18 cellular contexts compared by ENCODE assay signal in the genomic region with DNA sequence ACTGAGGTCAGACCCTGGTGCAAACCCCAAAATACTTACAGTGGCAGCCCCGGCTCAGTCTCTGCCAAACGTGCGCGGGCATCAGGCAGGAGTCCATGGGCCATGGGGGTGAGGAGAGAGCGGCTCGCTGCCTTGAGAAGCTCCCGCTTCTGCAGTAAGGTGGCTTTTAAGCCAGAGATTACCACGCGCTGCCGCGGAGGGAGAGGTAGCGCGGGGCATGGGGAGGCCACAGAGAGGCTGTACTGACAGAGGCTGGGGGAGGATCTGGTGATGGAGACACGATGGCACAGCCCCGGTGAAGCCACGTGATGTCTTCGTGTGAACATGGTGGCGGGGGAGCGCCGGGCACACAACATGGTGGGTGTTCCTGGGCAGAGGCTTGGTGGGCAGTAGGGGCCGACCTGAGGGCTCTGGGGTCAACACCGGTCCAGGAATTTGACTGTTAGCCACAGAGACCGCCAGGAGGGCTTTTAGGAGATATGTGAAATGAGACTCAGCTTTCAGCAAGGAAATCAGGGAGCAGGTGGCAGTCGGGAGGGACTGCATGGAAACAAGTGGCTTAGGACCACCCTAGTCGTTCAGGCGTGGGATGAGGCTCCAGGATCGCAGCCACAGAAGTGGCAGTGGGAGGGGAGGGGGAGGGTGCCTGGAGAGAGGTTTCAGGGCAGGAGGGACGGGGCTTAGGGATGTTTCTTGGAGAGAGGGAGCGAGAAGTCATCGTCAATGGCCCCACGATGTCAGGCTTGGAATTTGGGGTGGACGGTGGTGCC. TPM values are rescaled to one million over a fixed set of nuclear protein-coding genes. Genes with fewer than 3 reads are reported as not detected.
A peak's percentile ranks its signal among the peaks of the same experiment; 100 is the strongest.
DNase-seq lines count a peak whose midpoint lies in the region; ATAC-seq, FAIRE-seq and TF ChIP-seq lines count a peak whose summit lies in the region.
"Had no signal": no experiment of that assay in that cellular context is flagged by ENCODE, and none has a peak within 500 bp of the region (broad histone marks: within the 10 kb centered on the region; RNA-seq: fewer than 3 reads in every experiment).

No MANE protein-coding gene starts in this region.

- no peak overlapping the region for H3K4me3 Mint-ChIP-seq in stimulated activated naive B cell treated with anti-CD40 and anti-IgM and Interleukin-4, amounts not matched to agents 10 μg/mL and 1 μg/mL and 100 μg/mL, for 72 hours
- H3K4me3 Mint-ChIP-seq in activated naive CD8-positive, alpha-beta T cell treated with anti-CD3 and anti-CD28 coated beads for 36 hours = no peak overlapping the region
- H3K4me3 Mint-ChIP-seq: CD14-positive monocyte; CD4-positive, alpha-beta memory T cell; H9 had no signal

- no peak overlapping the region for H3K14ac ChIP-seq in H1 (ENCODE audit: insufficient read length)

- H3K27ac ChIP-seq in H1 (ENCODE audit: low read depth, low read length) (no peak overlapping the region), mucosa of rectum (ENCODE audit: low read depth in 2 of 2, low read length in 2 of 2) (peak overlapping the region; percentile 87 to 94)
- H3K27ac ChIP-seq: 22Rv1, A549, BLaER1 had no signal

- H3K27me3 ChIP-seq in H1 (replicated peaks in 1 of 4; ENCODE audit: control insufficient read depth in 3 of 4, extremely low read depth in 1 of 4, insufficient read depth in 3 of 4, low read length in 3 of 4) (no peaks in the 10 kb centered on the region), mucosa of rectum (ENCODE audit: control insufficient read depth in 2 of 2, insufficient read depth in 2 of 2, low read length in 2 of 2) (no peaks in the 10 kb centered on the region)

- WGBS in H1 (ENCODE audit: extremely low coverage in 1 of 2, insufficient coverage in 1 of 2, insufficient read length in 1 of 2, insufficient replicate concordance in 2 of 2, low coverage in 1 of 2, low lambda C conversion rate in 2 of 2, missing lambda C conversion rate in 1 of 2), 2 experiments = 88% methylated on average over 32 of the region's 32 CpGs; no CpG with 5 or more reads in 1 of the 2 experiments

- no peak overlapping the region for H3K9ac ChIP-seq in H1 (replicated peaks in 1 of 4; ENCODE audit: extremely low read depth in 1 of 4, low read depth in 3 of 4, low read length in 3 of 4)
- H3K9ac ChIP-seq in mucosa of rectum (ENCODE audit: low read depth in 1 of 2, low read length in 2 of 2) = no peak overlapping the region
- H3K9ac ChIP-seq: BLaER1 had no signal

- no peak overlapping the region for H3K4me3 ChIP-seq in H1 (ENCODE audit: extremely low read depth in 1 of 4, insufficient read depth in 2 of 4, low read depth in 3 of 4, low read length in 4 of 4)
- no peak overlapping the region for H3K4me3 ChIP-seq in mucosa of rectum (ENCODE audit: low read length in 2 of 2)
- H3K4me3 ChIP-seq: A549, BLaER1 had no signal

- peaks cover 4 to 7% of the 10 kb centered on the region in 2 donors for H3K9me3 Mint-ChIP-seq in stimulated activated naive B cell treated with anti-CD40 and anti-IgM and Interleukin-4, amounts not matched to agents 10 μg/mL and 1 μg/mL and 100 μg/mL, for 72 hours
- H3K9me3 Mint-ChIP-seq in activated naive CD8-positive, alpha-beta T cell treated with anti-CD3 and anti-CD28 coated beads for 36 hours = no peaks in the 10 kb centered on the region
- H3K9me3 Mint-ChIP-seq: CD4-positive, alpha-beta memory T cell had no signal

- no peak overlapping the region for H3K4ac ChIP-seq in H1 (replicated peaks; ENCODE audit: insufficient read length, low read depth, low read length)

- no peak overlapping the region for H2BK5ac ChIP-seq in H1 (ENCODE audit: low read depth, low read length)

- no peak overlapping the region for H3K23ac ChIP-seq in H1 (ENCODE audit: insufficient read length)

- no peak overlapping the region for H2AK5ac ChIP-seq in H1 (ENCODE audit: low read depth, low read length)

- no peak for TF ChIP-seq EP300 in H1 (IDR thresholded peaks at IDR 0.05; ENCODE audit: borderline replicate concordance in 1 of 2, low read depth in 2 of 2, low read length in 2 of 2)

- ATAC-seq in stimulated activated naive B cell treated with anti-CD40 and anti-IgM and Interleukin-4, amounts not matched to agents 10 μg/mL and 1 μg/mL and 100 μg/mL, for 72 hours (replicated peaks) = no peak
- no peak for ATAC-seq in GM21717 (IDR thresholded peaks at IDR 0.05; ENCODE audit: unreplicated experiment)
- ATAC-seq: HepG2 had no signal

- H4K20me1 ChIP-seq in H1 (replicated peaks in 1 of 2; ENCODE audit: control insufficient read depth in 1 of 2, insufficient read depth in 2 of 2, low read length in 2 of 2) = peaks cover 0 to 6% of the 10 kb centered on the region in 2 experiments

- TF ChIP-seq POLR2A in H1 (IDR thresholded peaks at IDR 0.05; ENCODE audit: control extremely low read depth in 1 of 2, low read depth in 2 of 2, low read length in 2 of 2) = no peak

- no peak overlapping the region for H4K5ac ChIP-seq in H1 (ENCODE audit: insufficient read length, low read depth, low read length)

- no peaks in the 10 kb centered on the region for H3K4me1 Mint-ChIP-seq in stimulated activated naive B cell treated with anti-CD40 and anti-IgM and Interleukin-4, amounts not matched to agents 10 μg/mL and 1 μg/mL and 100 μg/mL, for 72 hours
- H3K4me1 Mint-ChIP-seq in activated naive CD8-positive, alpha-beta T cell treated with anti-CD3 and anti-CD28 coated beads for 36 hours = peaks cover 4% of the 10 kb centered on the region
- H3K4me1 Mint-ChIP-seq: CD14-positive monocyte; CD4-positive, alpha-beta memory T cell had no signal

- no peak overlapping the region for H3K56ac ChIP-seq in H1 (replicated peaks; ENCODE audit: insufficient read length, low read depth, low read length)

- POLR2A ChIA-PET in H1 (lab: Charles Lee; ENCODE audit: partially characterized antibody) = interaction anchor here (0.8 to 1.7 kb wide), 2 partner anchors 8 to 10 kb away, joined by 3 to 4 read pairs; no protein-coding TSS in a partner anchor

- 0 out of 2 replicates have a peak overlapping the region, but pooled peaks have one; percentile 17 for H2BK12ac ChIP-seq in H1 (ENCODE audit: low read depth, low read length)

- peaks cover 0 to 5% of the 10 kb centered on the region in 2 donors for H3K27me3 Mint-ChIP-seq in stimulated activated naive B cell treated with anti-CD40 and anti-IgM and Interleukin-4, amounts not matched to agents 10 μg/mL and 1 μg/mL and 100 μg/mL, for 72 hours
- no peaks in the 10 kb centered on the region for H3K27me3 Mint-ChIP-seq in activated naive CD8-positive, alpha-beta T cell treated with anti-CD3 and anti-CD28 coated beads for 36 hours
- H3K27me3 Mint-ChIP-seq: CD4-positive, alpha-beta memory T cell had no signal

- no peak overlapping the region for H2AFZ ChIP-seq in H1 (ENCODE audit: low read length)

- H2BK15ac ChIP-seq in H1 (ENCODE audit: low read length) = no peak overlapping the region

- TF ChIP-seq CTCF in H1 (IDR thresholded peaks at IDR 0.05; ENCODE audit: control extremely low read depth in 1 of 3, insufficient read depth in 1 of 3, low read depth in 1 of 3, low read length in 3 of 3) = no peak

- peak; percentile 26 for DNase-seq in NCI-H2171 treated with DMSO at 0.1 percent for 48 hours (lab: John Stamatoyannopoulos, UW)
- no peak for DNase-seq in NCI-H2171 (lab: John Stamatoyannopoulos, UW)
- no peak for DNase-seq in H1 (ENCODE audit: low read depth in 1 of 2, low spot score in 2 of 2)
- DNase-seq in stimulated activated naive B cell treated with anti-CD40 and anti-IgM and Interleukin-4, amounts not matched to agents 10 μg/mL and 1 μg/mL and 100 μg/mL, for 72 hours = no peak
- DNase-seq in activated naive CD8-positive, alpha-beta T cell treated with anti-CD3 and anti-CD28 coated beads for 36 hours = no peak
- DNase-seq: CD4-positive, alpha-beta memory T cell; DMS153; DMS79; GF-D8; GOT3; H9 had no signal

- no peaks in the 10 kb centered on the region for H3K23me2 ChIP-seq in H1 (ENCODE audit: low read depth, low read length)

- H3K18ac ChIP-seq in H1 (ENCODE audit: extremely low read depth, low read length) = no peak overlapping the region

- H3K36me3 Mint-ChIP-seq in stimulated activated naive B cell treated with anti-CD40 and anti-IgM and Interleukin-4, amounts not matched to agents 10 μg/mL and 1 μg/mL and 100 μg/mL, for 72 hours = peaks cover 9 to 10% of the 10 kb centered on the region in 2 donors
- peaks cover 5% of the 10 kb centered on the region for H3K36me3 Mint-ChIP-seq in activated naive CD8-positive, alpha-beta T cell treated with anti-CD3 and anti-CD28 coated beads for 36 hours
- H3K36me3 Mint-ChIP-seq: CD14-positive monocyte had no signal

- H4K8ac ChIP-seq in H1 (ENCODE audit: extremely low read depth, insufficient read depth, low read length) = no peak overlapping the region

- H3K4me1 ChIP-seq in H1 (replicated peaks in 1 of 4; ENCODE audit: control insufficient read depth in 3 of 4, insufficient read depth in 4 of 4, low read length in 3 of 4) (peaks cover 0 to 2% (median under 1%) of the 10 kb centered on the region in 4 experiments; a peak in 4 of 7 replicates), mucosa of rectum (ENCODE audit: control insufficient read depth in 2 of 2, insufficient read depth in 2 of 2, low read length in 2 of 2) (peaks cover 34 to 72% of the 10 kb centered on the region in 2 donors)
- H3K4me1 ChIP-seq: A549 had no signal

- H3K79me1 ChIP-seq in H1 (ENCODE audit: low read depth, low read length) = peaks cover 4% of the 10 kb centered on the region; the same call in 1 of the 2 replicates

- FAIRE-seq in H1 (lab: Jason Lieb, UNC) = no peak
- FAIRE-seq: A549, HepG2 had no signal

- CTCF ChIA-PET in H1 (lab: Charles Lee; ENCODE audit: partially characterized antibody) = interaction anchor here (0.6 to 4.4 kb wide), 6 partner anchors 9 to 41 kb away, joined by 3 to 21 read pairs (median 4); a partner anchor contains a TSS

- no peaks in the 10 kb centered on the region for H3K36me3 ChIP-seq in H1 (ENCODE audit: control insufficient read depth in 2 of 4, insufficient read depth in 4 of 4, low read length in 3 of 4)
- no peaks in the 10 kb centered on the region for H3K36me3 ChIP-seq in mucosa of rectum (ENCODE audit: control insufficient read depth in 2 of 2, insufficient read depth in 2 of 2, low read length in 2 of 2)
- H3K36me3 ChIP-seq: BLaER1 had no signal

- no peak overlapping the region for H2BK120ac ChIP-seq in H1 (replicated peaks; ENCODE audit: low read depth, low read length)

- H3K4me2 ChIP-seq in H1 (ENCODE audit: insufficient read depth in 1 of 2, low read depth in 2 of 2, low read length in 2 of 2) = no peak overlapping the region
- H3K4me2 ChIP-seq: BLaER1 had no signal

- no peak overlapping the region for H2BK20ac ChIP-seq in H1 (ENCODE audit: low read length)

- peak overlapping the region; percentile 62 for H3K27ac Mint-ChIP-seq in stimulated activated naive B cell treated with anti-CD40 and anti-IgM and Interleukin-4, amounts not matched to agents 10 μg/mL and 1 μg/mL and 100 μg/mL, for 72 hours
- H3K27ac Mint-ChIP-seq in activated naive CD8-positive, alpha-beta T cell treated with anti-CD3 and anti-CD28 coated beads for 36 hours = no peak overlapping the region
- H3K27ac Mint-ChIP-seq: CD14-positive monocyte had no signal

- H3K9me3 ChIP-seq in H1 (ENCODE audit: insufficient read depth in 2 of 2, low read depth in 1 of 2, low read length in 1 of 2) (peaks cover 6 to 18% of the 10 kb centered on the region in 2 experiments), mucosa of rectum (ENCODE audit: control insufficient read depth in 2 of 2, low read length in 2 of 2) (no peaks in the 10 kb centered on the region)
- H3K9me3 ChIP-seq: A549 had no signal

- H4K91ac ChIP-seq in H1 (replicated peaks; ENCODE audit: insufficient read length, low read length) = no peak overlapping the region

- H3K79me2 ChIP-seq in H1 (ENCODE audit: control insufficient read depth in 1 of 2, insufficient read depth in 2 of 2, low read length in 2 of 2) = no peaks in the 10 kb centered on the region; a peak in 1 of 4 replicates

- TF ChIP-seq RAD21 in H1 (IDR thresholded peaks at IDR 0.05 in 1 of 2, conservative IDR thresholded peaks at IDR 0.05 in 1 of 2; ENCODE audit: low read depth in 2 of 2, low read length in 2 of 2) = no peak

RNA-seq across cellular contexts. Expression of a gene that starts 24.1 kb away (rescaled TPM):
- 22.9 and 24.4 TPM in 2 replicates for total RNA-seq in H1 (2021; fragmentation: NEBNext Ultra II Directional; extraction: Animal tissue kit (Norgen Biotek cat#: 25700))
- 10.1 and 15.9 TPM in 2 replicates for polyA plus RNA-seq in H1 (2011; rRNA removed)
- 13.8 TPM for polyA plus RNA-seq in H1 (2011; cell fraction: cytosol; rRNA removed)
- polyA plus RNA-seq in H1 (2011; cell fraction: nucleus; rRNA removed) = 82.6 TPM
- polyA plus RNA-seq in H1 (2012, experiment 1 of 2) = 16.2 to 22.1 TPM (median 19.9 TPM) in 4 replicates
- polyA plus RNA-seq in H1 (2012, experiment 2 of 2) = 10.5 TPM
- 10.9 TPM for polyA plus RNA-seq in H1 (2013, experiment 1 of 2)
- polyA plus RNA-seq in H1 (2013, experiment 2 of 2) = 11.8 TPM
- polyA minus RNA-seq in H1 (2011; rRNA and poly(A)+ RNA removed) = 16.6 and 19.1 TPM in 2 replicates
- 18.4 TPM for polyA minus RNA-seq in H1 (2011; cell fraction: cytosol; rRNA and poly(A)+ RNA removed)
- 40.8 TPM for polyA minus RNA-seq in H1 (2011; cell fraction: nucleus; rRNA and poly(A)+ RNA removed)
- 10 to 100 TPM in 1 of 2 experiments, 1 to 10 TPM in 1; 9.3 to 10.7 TPM for total RNA-seq in activated naive CD8-positive, alpha-beta T cell treated with anti-CD3 and anti-CD28 coated beads for 36 hours
- polyA plus RNA-seq: CD14-positive monocyte had no signal
